18 cellular contexts compared by ENCODE assay signal in genomic region chr1:215776336-215776735, GRCh38.
"Had no signal": no experiment of that assay in that cellular context is flagged by ENCODE, and none has a peak within 500 bp of the region (broad histone marks: within the 10 kb centered on the region; RNA-seq: fewer than 3 reads in every experiment).

No MANE protein-coding gene starts in this region.

- H3K27me3 ChIP-seq: cardiac muscle cell, ovary, tibial artery had no signal

- H3K4me1 ChIP-seq: lower lobe of right lung, psoas muscle, tibial artery had no signal

- H3K4me3 ChIP-seq: cardiac muscle cell, lower lobe of right lung, ovary, psoas muscle, tibial artery had no signal

- H3K27ac ChIP-seq: cardiac muscle cell, epithelial cell of prostate, lower lobe of right lung, ovary, psoas muscle, tibial artery had no signal

- H3K36me3 ChIP-seq: cardiac muscle cell, lower lobe of right lung, ovary, tibial artery had no signal

- H3K9me3 ChIP-seq: lower lobe of right lung, ovary, psoas muscle, tibial artery had no signal

- DNase-seq: activated CD4-positive, alpha-beta memory T cell treated with anti-CD3 and anti-CD28 coated beads for 36 hours; activated CD4-positive, alpha-beta T cell treated with anti-CD3 and anti-CD28 coated beads for 36 hours; activated gamma-delta T cell treated with Interleukin-2 at 50 U/mL for 16 hours; activated T-cell treated with anti-CD3 and anti-CD28 coated beads for 4 hours; dermis blood vessel endothelial cell; effector memory CD4-positive, alpha-beta T cell; head of caudate nucleus; lower lobe of right lung; natural killer cell; ovary; psoas muscle; right cardiac atrium; stimulated activated CD4-positive, alpha-beta T cell treated with anti-CD3 and anti-CD28 coated beads, Interleukin-2, amount 100 ng/mL, for 24 hours; stimulated activated naive CD8-positive, alpha-beta T cell treated with anti-CD3 and anti-CD28 coated beads, Interleukin-15, Interleukin-2, amounts not matched to agents 100 U/mL and 50 U/mL, for 24 hours; substantia nigra; tibial artery had no signal
